Comparison of ENCODE assay signal across 11 cellular contexts in genomic region chr16:49834496-49835009, GRCh38.
A peak's percentile ranks its signal among the peaks of the same experiment; 100 is the strongest.
DNase-seq lines count a peak whose midpoint lies in the region; ATAC-seq and TF ChIP-seq lines count a peak whose summit lies in the region.
"Had no signal": no experiment of that assay in that cellular context is flagged by ENCODE, and none has a peak within 500 bp of the region (broad histone marks: within the 10 kb centered on the region; RNA-seq: fewer than 3 reads in every experiment).

No MANE protein-coding gene starts in this region.

- DNase-seq in C1 segment of cervical spinal cord (lab: John Stamatoyannopoulos, UW) (peak in 10 of 14 donors; percentile 25 to 80 (median 68)), caudate nucleus (lab: John Stamatoyannopoulos, UW) (peak in 49 of 61 donors; percentile 15 to 86 (median 53)), NCI-H510A treated with DMSO at 0.1 percent for 48 hours (lab: John Stamatoyannopoulos, UW) (no peak), foreskin fibroblast (no peak), NCI-H1417 treated with DMSO at 0.1 percent for 48 hours (lab: John Stamatoyannopoulos, UW) (no peak)
- DNase-seq: activated CD4-positive, alpha-beta memory T cell treated with anti-CD3 and anti-CD28 coated beads, Interleukin-2, amount 10 ng/mL, durations not matched to agents 7 days and 5 days; NCI-H187 treated with DMSO at 0.1 percent for 48 hours had no signal

- no peak overlapping the region for H3K4me3 Mint-ChIP-seq in stimulated activated memory B cell treated with anti-CD40 and anti-IgM and Interleukin-4, amounts not matched to agents 10 μg/mL and 1 μg/mL and 100 μg/mL, for 72 hours
- H3K4me3 Mint-ChIP-seq: activated CD4-positive, alpha-beta memory T cell treated with anti-CD3 and anti-CD28 coated beads, Interleukin-2, amount 10 ng/mL, durations not matched to agents 7 days and 5 days had no signal

- H3K4me1 ChIP-seq in rectal smooth muscle tissue (ENCODE audit: control insufficient read depth, insufficient read depth, low read length) = peaks cover 27% of the 10 kb centered on the region

- peak overlapping the region; percentile 70 for H3K27ac ChIP-seq in caudate nucleus (ENCODE audit: low read depth, low read length)
- H3K27ac ChIP-seq in layer of hippocampus (ENCODE audit: low read depth, low read length) = peak overlapping the region; percentile 81
- H3K27ac ChIP-seq in rectal smooth muscle tissue (ENCODE audit: low read depth, low read length) = peak overlapping the region; percentile 82
- H3K27ac ChIP-seq: SJSA1 had no signal

- peaks cover 10% of the 10 kb centered on the region for H3K27me3 ChIP-seq in layer of hippocampus (ENCODE audit: control insufficient read depth, insufficient read depth, low read length)
- H3K27me3 ChIP-seq in rectal smooth muscle tissue (ENCODE audit: control insufficient read depth, insufficient read depth, low read length) = no peaks in the 10 kb centered on the region
- H3K27me3 ChIP-seq: SJSA1 had no signal

- no peak overlapping the region for H3K4me3 ChIP-seq in rectal smooth muscle tissue (ENCODE audit: low read length)
- no peak overlapping the region for H3K4me3 ChIP-seq in foreskin fibroblast (ENCODE audit: low read depth in 1 of 2, low read length in 2 of 2)
- H3K4me3 ChIP-seq: SJSA1 had no signal

- H3K4me1 Mint-ChIP-seq in stimulated activated memory B cell treated with anti-CD40 and anti-IgM and Interleukin-4, amounts not matched to agents 10 μg/mL and 1 μg/mL and 100 μg/mL, for 72 hours = no peaks in the 10 kb centered on the region
- H3K4me1 Mint-ChIP-seq: activated CD4-positive, alpha-beta memory T cell treated with anti-CD3 and anti-CD28 coated beads, Interleukin-2, amount 10 ng/mL, durations not matched to agents 7 days and 5 days had no signal

- no peaks in the 10 kb centered on the region for H3K36me3 ChIP-seq in rectal smooth muscle tissue (ENCODE audit: control insufficient read depth, insufficient read depth, low read length)
- H3K36me3 ChIP-seq: SJSA1 had no signal

- no peaks in the 10 kb centered on the region for H3K36me3 Mint-ChIP-seq in stimulated activated memory B cell treated with anti-CD40 and anti-IgM and Interleukin-4, amounts not matched to agents 10 μg/mL and 1 μg/mL and 100 μg/mL, for 72 hours

- no peak overlapping the region for H3K27ac Mint-ChIP-seq in stimulated activated memory B cell treated with anti-CD40 and anti-IgM and Interleukin-4, amounts not matched to agents 10 μg/mL and 1 μg/mL and 100 μg/mL, for 72 hours
- H3K27ac Mint-ChIP-seq: activated CD4-positive, alpha-beta memory T cell treated with anti-CD3 and anti-CD28 coated beads, Interleukin-2, amount 10 ng/mL, durations not matched to agents 7 days and 5 days had no signal

- H3K9me3 Mint-ChIP-seq in stimulated activated memory B cell treated with anti-CD40 and anti-IgM and Interleukin-4, amounts not matched to agents 10 μg/mL and 1 μg/mL and 100 μg/mL, for 72 hours = no peaks in the 10 kb centered on the region
- H3K9me3 Mint-ChIP-seq: activated CD4-positive, alpha-beta memory T cell treated with anti-CD3 and anti-CD28 coated beads, Interleukin-2, amount 10 ng/mL, durations not matched to agents 7 days and 5 days had no signal

- no peak for TF ChIP-seq CTCF in foreskin fibroblast (IDR thresholded peaks at IDR 0.05; ENCODE audit: low read depth, low read length)

- H3K9ac ChIP-seq in rectal smooth muscle tissue (ENCODE audit: low read length) = no peak overlapping the region

- no peak for ATAC-seq in stimulated activated memory B cell treated with anti-CD40 and anti-IgM and Interleukin-4, amounts not matched to agents 10 μg/mL and 1 μg/mL and 100 μg/mL, for 72 hours

- peaks cover 58% of the 10 kb centered on the region for H3K27me3 Mint-ChIP-seq in stimulated activated memory B cell treated with anti-CD40 and anti-IgM and Interleukin-4, amounts not matched to agents 10 μg/mL and 1 μg/mL and 100 μg/mL, for 72 hours

Comparison
In these comparisons a context has a peak if more than half of its experiments do, and no peak if none do; other contexts are left out.
1. DNase-seq: peak in C1 segment of cervical spinal cord (10 of 14) and caudate nucleus (49 of 61); none in NCI-H510A treated with DMSO at 0.1 percent for 48 hours (single experiment), foreskin fibroblast (0 of 2) and NCI-H1417 treated with DMSO at 0.1 percent for 48 hours (single experiment).
2. Peak in every context shown above with its lines, with median percentiles within 50 percentile points of each other: H3K27ac ChIP-seq.